ENCODE assay signal across 1 cellular context in genomic region chr4:24657768-24658617, GRCh38.
A peak's percentile ranks its signal among the peaks of the same experiment; 100 is the strongest.
TF ChIP-seq lines count a peak whose summit lies in the region.

No MANE protein-coding gene starts in this region.

TF ChIP-seq in GM12878, 131 proteins besides CTCF, POLR2A, EP300 and RAD21 (continued from another document):
- peak; percentile 77 for TF ChIP-seq MLLT1 (IDR thresholded peaks at IDR 0.05)
- TF ChIP-seq PAX5 (IDR thresholded peaks at IDR 0.05; ENCODE audit: borderline replicate concordance, low read depth, low read length) = peak; percentile 87; the same call in 1 of the 2 replicates
- no peak for TF ChIP-seq CHD2 (IDR thresholded peaks at IDR 0.05; ENCODE audit: borderline replicate concordance, low read depth, low read length)
- TF ChIP-seq IKZF2 (IDR thresholded peaks at IDR 0.05) = peak; percentile 55 to 63; a peak in 3 of 4 replicates
- peak; percentile 40; the same call in 1 of the 2 replicates for TF ChIP-seq ZNF384 (IDR thresholded peaks at IDR 0.05; ENCODE audit: borderline replicate concordance, low read depth, low read length)
- TF ChIP-seq HDGF (IDR thresholded peaks at IDR 0.05) = no peak
- no peak for TF ChIP-seq WRNIP1 (IDR thresholded peaks at IDR 0.05; ENCODE audit: borderline replicate concordance, low read depth, low read length)
- 0 out of 2 replicates have a peak, but pooled peaks have one; percentile 22 for TF ChIP-seq IKZF1 (conservative IDR thresholded peaks at IDR 0.05)
- no peak for TF ChIP-seq JUND (IDR thresholded peaks at IDR 0.05; ENCODE audit: low read depth, low read length)
- TF ChIP-seq IRF4 (IDR thresholded peaks at IDR 0.05; ENCODE audit: low read depth, low read length) = 0 out of 2 replicates have a peak, but pooled peaks have one; percentile 15
TF ChIP-seq in GM12878: peak in this region for 12.
